ENCODE assay signal across 39 cellular contexts in the genomic region with DNA sequence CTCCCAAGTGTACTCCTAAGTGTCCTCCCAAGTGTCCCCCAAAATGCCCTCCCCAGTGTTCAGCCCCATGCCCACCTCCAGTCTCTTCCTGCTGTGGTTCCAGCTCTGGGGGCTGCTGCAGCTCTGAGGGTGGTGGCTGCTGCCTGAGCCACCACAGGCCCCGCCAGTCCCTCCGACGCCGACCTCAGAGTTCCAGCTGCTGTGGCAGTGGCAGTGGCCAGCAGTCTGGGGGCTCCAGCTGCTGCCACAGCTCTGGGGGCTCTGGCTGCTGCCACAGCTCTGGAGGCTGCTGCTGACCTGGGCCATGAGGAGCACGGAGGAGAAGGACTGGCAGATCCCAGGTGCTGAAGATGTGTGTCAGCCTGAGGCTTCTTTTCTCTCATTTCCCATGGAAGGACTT. TPM values are rescaled to one million over a fixed set of nuclear protein-coding genes. Genes with fewer than 3 reads are reported as not detected.
"Had no signal": no experiment of that assay in that cellular context is flagged by ENCODE, and none has a peak within 500 bp of the region (broad histone marks: within the 10 kb centered on the region; RNA-seq: fewer than 3 reads in every experiment).

No MANE protein-coding gene starts in this region.

- H3K36me3 ChIP-seq: adrenal gland, ascending aorta, brain microvascular endothelial cell, breast epithelium, cardiac muscle cell had no signal

- H3K27ac ChIP-seq: adrenal gland, ascending aorta, body of pancreas, brain microvascular endothelial cell, breast epithelium, cardiac muscle cell had no signal

- H3K4me3 ChIP-seq: adrenal gland, ascending aorta, body of pancreas, breast epithelium, cardiac muscle cell had no signal

- H3K9me3 ChIP-seq: adrenal gland, ascending aorta, body of pancreas, breast epithelium had no signal

- DNase-seq: activated effector memory CD4-positive, alpha-beta T cell treated with anti-CD3 and anti-CD28 coated beads, Interleukin-2, amount 50 U/mL, for 16 hours; activated effector memory CD4-positive, alpha-beta T cell treated with Interleukin-2 at 50 U/mL for 16 hours; activated gamma-delta T cell; activated gamma-delta T cell treated with Interleukin-2 at 50 U/mL for 16 hours; activated naive CD4-positive, alpha-beta T cell; activated naive CD4-positive, alpha-beta T cell treated with anti-CD3 and anti-CD28 coated beads for 36 hours; activated naive CD4-positive, alpha-beta T cell treated with anti-CD3 and anti-CD28 coated beads, Interleukin-2, amount 10 ng/mL, durations not matched to agents 7 days and 5 days; activated naive CD4-positive, alpha-beta T cell treated with anti-CD3 and anti-CD28 coated beads, Interleukin-2, amount 50 U/mL, for 16 hours; activated naive CD4-positive, alpha-beta T cell treated with Interleukin-2 at 50 U/mL for 16 hours; activated naive CD8-positive, alpha-beta T cell treated with anti-CD3 and anti-CD28 coated beads for 36 hours; activated naive CD8-positive, alpha-beta T cell treated with anti-CD3 and anti-CD28 coated beads, Interleukin-2, amount 10 ng/mL, durations not matched to agents 7 days and 5 days; activated naive CD8-positive, alpha-beta T cell treated with anti-CD3 and anti-CD28 coated beads, Interleukin-2, amount 50 U/mL, for 24 hours; activated T-cell treated with anti-CD3 and anti-CD28 coated beads, Interleukin-2, amount 50 U/mL, for 24 hours; activated T-cell treated with anti-CD3 and anti-CD28 coated beads, Interleukin-2, amount 50 U/mL, for 4 hours; activated T-cell treated with anti-CD3 and anti-CD28 coated beads, Interleukin-2, amount 50 U/mL, for 48 hours; activated T-cell treated with anti-CD3 and anti-CD28 coated beads, Interleukin-2, amount 50 U/mL, for 72 hours; adrenal gland; amniotic stem cell; amygdala; anterior cingulate cortex; aorta; body of pancreas; brain microvascular endothelial cell; caudate nucleus; central memory CD4-positive, alpha-beta T cell; cerebellar nuclear complex had no signal

- H3K27me3 ChIP-seq: ascending aorta, cardiac muscle cell had no signal

- FAIRE-seq: astrocyte, bronchial epithelial cell had no signal

- ATAC-seq: activated naive CD4-positive, alpha-beta T cell treated with anti-CD3 and anti-CD28 coated beads, Interleukin-2, amount 50 U/mL, for 72 hours; activated naive CD8-positive, alpha-beta T cell treated with anti-CD3 and anti-CD28 coated beads, Interleukin-2, amount 50 U/mL, for 24 hours; activated T-cell treated with anti-CD3 and anti-CD28 coated beads, Interleukin-2, amount 50 U/mL, for 4 hours; activated T-cell treated with anti-CD3 and anti-CD28 coated beads, Interleukin-2, amount 50 U/mL, for 72 hours; activated T-helper 17 cell treated with anti-CD3 and anti-CD28 coated beads, Interleukin-2, amount 50 U/mL, for 72 hours; body of pancreas had no signal

- H3K4me1 ChIP-seq: adrenal gland, breast epithelium had no signal

RNA-seq across cellular contexts. Expression of a gene that starts 1.0 kb away (rescaled TPM):
- total RNA-seq: activated naive CD4-positive, alpha-beta T cell treated with anti-CD3 and anti-CD28 coated beads for 36 hours; activated naive CD4-positive, alpha-beta T cell treated with anti-CD3 and anti-CD28 coated beads, Interleukin-2, amount 50 U/mL, for 72 hours; activated naive CD8-positive, alpha-beta T cell treated with anti-CD3 and anti-CD28 coated beads for 36 hours; activated naive CD8-positive, alpha-beta T cell treated with anti-CD3 and anti-CD28 coated beads, Interleukin-2, amount 10 ng/mL, durations not matched to agents 7 days and 5 days; activated T-cell treated with anti-CD3 and anti-CD28 coated beads, Interleukin-2, amount 50 U/mL, for 4 hours; activated T-cell treated with anti-CD3 and anti-CD28 coated beads, Interleukin-2, amount 50 U/mL, for 72 hours; activated T-helper 1 cell treated with anti-CD3 and anti-CD28 coated beads, Interleukin-12 subunit alpha, Interleukin-12 subunit beta, Interleukin-2, Interleukin-4 antibody, amounts not matched to agents 30 ng/mL and 10 ng/mL and 1 ng/mL, durations not matched to agents 14 hours and 24 hours and 36 hours; activated T-helper 17 cell treated with anti-CD3 and anti-CD28 coated beads, Interleukin-2, amount 50 U/mL, for 72 hours; activated T-helper 2 cell treated with anti-CD3 and anti-CD28 coated beads, Interferon-gamma antibody, Interleukin-2, Interleukin-4, amounts not matched to agents 10 μg/mL and 5 μg/mL and 100 μg/mL, durations not matched to agents 14 hours and 24 hours and 36 hours; adrenal gland; aorta; ascending aorta; astrocyte; body of pancreas; breast epithelium; bronchial epithelial cell; cardiac muscle cell; cardiac septum; cerebellum; chondrocyte had no signal
- polyA plus RNA-seq: adipose tissue, adrenal gland, cardiac muscle cell had no signal

RNA-seq across cellular contexts. Expression of a gene that starts 2.7 kb away (rescaled TPM):
- total RNA-seq: activated naive CD4-positive, alpha-beta T cell treated with anti-CD3 and anti-CD28 coated beads for 36 hours; activated naive CD4-positive, alpha-beta T cell treated with anti-CD3 and anti-CD28 coated beads, Interleukin-2, amount 50 U/mL, for 72 hours; activated naive CD8-positive, alpha-beta T cell treated with anti-CD3 and anti-CD28 coated beads for 36 hours; activated naive CD8-positive, alpha-beta T cell treated with anti-CD3 and anti-CD28 coated beads, Interleukin-2, amount 10 ng/mL, durations not matched to agents 7 days and 5 days; activated T-cell treated with anti-CD3 and anti-CD28 coated beads, Interleukin-2, amount 50 U/mL, for 4 hours; activated T-cell treated with anti-CD3 and anti-CD28 coated beads, Interleukin-2, amount 50 U/mL, for 72 hours; activated T-helper 1 cell treated with anti-CD3 and anti-CD28 coated beads, Interleukin-12 subunit alpha, Interleukin-12 subunit beta, Interleukin-2, Interleukin-4 antibody, amounts not matched to agents 30 ng/mL and 10 ng/mL and 1 ng/mL, durations not matched to agents 14 hours and 24 hours and 36 hours; activated T-helper 17 cell treated with anti-CD3 and anti-CD28 coated beads, Interleukin-2, amount 50 U/mL, for 72 hours; activated T-helper 2 cell treated with anti-CD3 and anti-CD28 coated beads, Interferon-gamma antibody, Interleukin-2, Interleukin-4, amounts not matched to agents 10 μg/mL and 5 μg/mL and 100 μg/mL, durations not matched to agents 14 hours and 24 hours and 36 hours; adrenal gland; aorta; ascending aorta; astrocyte; body of pancreas; breast epithelium; cardiac muscle cell; cardiac septum; cerebellum; chondrocyte had no signal
- polyA plus RNA-seq: adrenal gland, cardiac muscle cell had no signal

RNA-seq across cellular contexts. Expression of a gene that starts 55.0 kb away (rescaled TPM):
- total RNA-seq: activated naive CD4-positive, alpha-beta T cell treated with anti-CD3 and anti-CD28 coated beads for 36 hours; activated naive CD4-positive, alpha-beta T cell treated with anti-CD3 and anti-CD28 coated beads, Interleukin-2, amount 50 U/mL, for 72 hours; activated naive CD8-positive, alpha-beta T cell treated with anti-CD3 and anti-CD28 coated beads for 36 hours; activated naive CD8-positive, alpha-beta T cell treated with anti-CD3 and anti-CD28 coated beads, Interleukin-2, amount 10 ng/mL, durations not matched to agents 7 days and 5 days; activated T-cell treated with anti-CD3 and anti-CD28 coated beads, Interleukin-2, amount 50 U/mL, for 4 hours; activated T-cell treated with anti-CD3 and anti-CD28 coated beads, Interleukin-2, amount 50 U/mL, for 72 hours; activated T-helper 1 cell treated with anti-CD3 and anti-CD28 coated beads, Interleukin-12 subunit alpha, Interleukin-12 subunit beta, Interleukin-2, Interleukin-4 antibody, amounts not matched to agents 30 ng/mL and 10 ng/mL and 1 ng/mL, durations not matched to agents 14 hours and 24 hours and 36 hours; activated T-helper 17 cell treated with anti-CD3 and anti-CD28 coated beads, Interleukin-2, amount 50 U/mL, for 72 hours; activated T-helper 2 cell treated with anti-CD3 and anti-CD28 coated beads, Interferon-gamma antibody, Interleukin-2, Interleukin-4, amounts not matched to agents 10 μg/mL and 5 μg/mL and 100 μg/mL, durations not matched to agents 14 hours and 24 hours and 36 hours; adrenal gland; aorta; ascending aorta; astrocyte; body of pancreas; breast epithelium; bronchial epithelial cell; cardiac muscle cell; cardiac septum; cerebellum; chondrocyte had no signal
- polyA plus RNA-seq: adipose tissue, adrenal gland, aorta, cardiac muscle cell had no signal
